ENCODE assay signal across 7 cellular contexts in the genomic region with DNA sequence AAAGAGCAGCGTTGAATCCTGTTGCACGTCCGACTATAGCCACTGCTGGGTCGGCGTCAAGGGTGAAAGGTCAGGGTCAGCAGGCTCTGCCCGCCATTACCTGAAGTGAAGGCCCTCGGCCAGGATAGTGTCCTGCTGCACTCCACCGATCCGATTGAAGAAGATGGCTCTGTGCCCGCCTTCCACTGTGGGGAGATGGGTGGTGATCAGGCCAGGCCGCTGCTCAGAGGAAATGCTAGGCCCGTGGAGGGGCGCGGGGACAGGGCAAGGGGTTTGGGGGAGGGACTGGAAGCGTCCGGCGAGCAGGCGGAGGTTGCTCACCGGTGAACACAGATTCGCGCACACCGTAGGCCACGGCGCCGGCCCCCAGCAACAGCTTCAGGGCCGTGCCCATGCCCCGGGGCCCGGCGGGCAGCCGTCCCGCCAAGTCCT. TPM values are rescaled to one million over a fixed set of nuclear protein-coding genes. Genes with fewer than 3 reads are reported as not detected.
A peak's percentile ranks its signal among the peaks of the same experiment; 100 is the strongest.
DNase-seq lines count a peak whose midpoint lies in the region; ATAC-seq and TF ChIP-seq lines count a peak whose summit lies in the region.
"Had no signal": no experiment of that assay in that cellular context is flagged by ENCODE, and none has a peak within 500 bp of the region (broad histone marks: within the 10 kb centered on the region; RNA-seq: fewer than 3 reads in every experiment).

No MANE protein-coding gene starts in this region.

- peak; percentile 4 for ATAC-seq in CD8-positive, alpha-beta T cell
- ATAC-seq in HG03175 (IDR thresholded peaks at IDR 0.05; ENCODE audit: unreplicated experiment), result peak; percentile 8

- H3K9me3 ChIP-seq in CD8-positive, alpha-beta T cell (ENCODE audit: low read length), result no peaks in the 10 kb centered on the region
- no peaks in the 10 kb centered on the region for H3K9me3 ChIP-seq in colonic mucosa

- peak overlapping the region; percentile 98 for H3K27ac Mint-ChIP-seq in CD8-positive, alpha-beta T cell
- peak overlapping the region; percentile 99 for H3K27ac Mint-ChIP-seq in progenitor cell of endocrine pancreas

- TF ChIP-seq CTCF in CD8-positive, alpha-beta T cell (IDR thresholded peaks at IDR 0.05), result no peak
- TF ChIP-seq CTCF in colonic mucosa (IDR thresholded peaks at IDR 0.05) (no peak), progenitor cell of endocrine pancreas (IDR thresholded peaks at IDR 0.05; ENCODE audit: unreplicated experiment) (no peak)

- H3K9ac ChIP-seq in colonic mucosa (ENCODE audit: low read depth in 2 of 2, low read length in 2 of 2), result peak overlapping the region; percentile 97 to 99

- H3K4me3 ChIP-seq in CD8-positive, alpha-beta T cell (ENCODE audit: low read depth, low read length), result peak overlapping the region; percentile 84
- peak overlapping the region; percentile 92 for H3K4me3 ChIP-seq in colonic mucosa

- peak overlapping the region; percentile 100 for H3K4me3 Mint-ChIP-seq in CD8-positive, alpha-beta T cell
- H3K4me3 Mint-ChIP-seq in progenitor cell of endocrine pancreas (ENCODE audit: low read depth), result peak overlapping the region; percentile 98

- H3K36me3 ChIP-seq in CD8-positive, alpha-beta T cell (ENCODE audit: insufficient read depth, low read length), result peaks cover 57% of the 10 kb centered on the region
- peaks cover 5% of the 10 kb centered on the region for H3K36me3 ChIP-seq in colonic mucosa

- H3K4me1 ChIP-seq in CD8-positive, alpha-beta T cell (ENCODE audit: insufficient read depth, low read length), result peaks cover 29% of the 10 kb centered on the region
- peaks cover 23% of the 10 kb centered on the region for H3K4me1 ChIP-seq in colonic mucosa

- no peaks in the 10 kb centered on the region for H3K27me3 ChIP-seq in CD8-positive, alpha-beta T cell (ENCODE audit: insufficient read depth, low read length)
- no peaks in the 10 kb centered on the region for H3K27me3 ChIP-seq in colonic mucosa

- intact Hi-C loops in CD8-positive, alpha-beta T cell (cut with DNase I, micrococcal nuclease), result loop anchor here (1.0 to 5.0 kb wide), 16 partner anchors 9 to 1113 kb away; partner anchors contain the start of genes C1RL (in 2 of the 2), LPCAT3 (in 2 of the 2), SPSB2 (in 2 of the 2) and USP5 (in 2 of the 2)
- intact Hi-C loops in colonic mucosa (cut with DNase I), result no loop called here

- H3K9me3 Mint-ChIP-seq in CD8-positive, alpha-beta T cell, result no peaks in the 10 kb centered on the region
- no peaks in the 10 kb centered on the region for H3K9me3 Mint-ChIP-seq in progenitor cell of endocrine pancreas (ENCODE audit: low read depth)

- H3K36me3 Mint-ChIP-seq in CD8-positive, alpha-beta T cell, result peaks cover 67% of the 10 kb centered on the region
- H3K36me3 Mint-ChIP-seq in progenitor cell of endocrine pancreas (ENCODE audit: insufficient read depth), result peaks cover 19% of the 10 kb centered on the region

- DNase-seq in CD8-positive, alpha-beta T cell, result no peak
- no peak for DNase-seq in colonic mucosa
- no peak for DNase-seq in progenitor cell of endocrine pancreas (ENCODE audit: low spot score, unreplicated experiment)
- no peak for DNase-seq in hypothalamus (lab: John Stamatoyannopoulos, UW)
- DNase-seq in NOMO-1 (lab: John Stamatoyannopoulos, UW; ENCODE audit: unreplicated experiment in 2 of 2), result no peak

- peaks cover 46% of the 10 kb centered on the region for H3K4me1 Mint-ChIP-seq in CD8-positive, alpha-beta T cell (ENCODE audit: low read depth)
- H3K4me1 Mint-ChIP-seq in progenitor cell of endocrine pancreas (ENCODE audit: low read depth), result peaks cover 35% of the 10 kb centered on the region

- POLR2A ChIA-PET in CD8-positive, alpha-beta T cell (lab: Charles Lee), result interaction anchor here (1.1 to 5.3 kb wide), 4 partner anchors 14 to 281 kb away, joined by 4 to 62 read pairs (median 4); partner anchors contain the start of genes C12orf57, RNU7-1 and ZNF384

- peak overlapping the region; percentile 89 for H3K27ac ChIP-seq in CD8-positive, alpha-beta T cell (ENCODE audit: low read depth, low read length)
- peak overlapping the region; percentile 85 for H3K27ac ChIP-seq in colonic mucosa

- no peaks in the 10 kb centered on the region for H3K27me3 Mint-ChIP-seq in CD8-positive, alpha-beta T cell (ENCODE audit: low read depth)
- no peaks in the 10 kb centered on the region for H3K27me3 Mint-ChIP-seq in progenitor cell of endocrine pancreas

- CTCF ChIA-PET in CD8-positive, alpha-beta T cell (lab: Charles Lee), result interaction anchor here (2.3 to 3.3 kb wide), 2 partner anchors 11 to 30 kb away, joined by 10 to 17 read pairs; no protein-coding TSS in a partner anchor

RNA-seq across cellular contexts. Expression of gene PHB2, which starts 0.4 kb away (rescaled TPM):
- 100 to 1,000 TPM; 145 to 148 TPM for total RNA-seq in CD8-positive, alpha-beta T cell
- total RNA-seq in colonic mucosa (100 to 1,000 TPM; 233 to 323 TPM), progenitor cell of endocrine pancreas (339 and 353 TPM in 2 replicates)

RNA-seq across cellular contexts. Expression of gene EMG1, which starts 0.6 kb away (rescaled TPM):
- 10 to 100 TPM; 42.8 to 43.2 TPM for total RNA-seq in CD8-positive, alpha-beta T cell
- total RNA-seq in colonic mucosa (10 to 100 TPM; 27.2 to 62.3 TPM), progenitor cell of endocrine pancreas (67.9 and 73.1 TPM in 2 replicates)

RNA-seq across cellular contexts. Expression of gene PTPN6, which starts 19.0 kb away (rescaled TPM):
- total RNA-seq in CD8-positive, alpha-beta T cell, result 10 to 100 TPM; 63.2 to 63.9 TPM
- total RNA-seq in colonic mucosa, result 10 to 100 TPM; 44.8 to 48.1 TPM
- 65.4 and 70.2 TPM in 2 replicates for total RNA-seq in progenitor cell of endocrine pancreas

RNA-seq across cellular contexts. Expression of gene C12orf57, which starts 26.3 kb away (rescaled TPM):
- total RNA-seq in CD8-positive, alpha-beta T cell, result 100 to 1,000 TPM; 328 to 356 TPM
- 100 to 1,000 TPM; 114 to 206 TPM for total RNA-seq in colonic mucosa
- total RNA-seq in progenitor cell of endocrine pancreas, result 268 and 277 TPM in 2 replicates

RNA-seq across cellular contexts. Expression of gene RNU7-1, which starts 26.5 kb away (rescaled TPM):
- not detected for total RNA-seq in CD8-positive, alpha-beta T cell
- not detected for total RNA-seq in colonic mucosa
- not detected in 2 replicates for total RNA-seq in progenitor cell of endocrine pancreas
- total RNA-seq: HT1080 had no signal
